1 cellular context compared by ENCODE assay signal in the genomic region with DNA sequence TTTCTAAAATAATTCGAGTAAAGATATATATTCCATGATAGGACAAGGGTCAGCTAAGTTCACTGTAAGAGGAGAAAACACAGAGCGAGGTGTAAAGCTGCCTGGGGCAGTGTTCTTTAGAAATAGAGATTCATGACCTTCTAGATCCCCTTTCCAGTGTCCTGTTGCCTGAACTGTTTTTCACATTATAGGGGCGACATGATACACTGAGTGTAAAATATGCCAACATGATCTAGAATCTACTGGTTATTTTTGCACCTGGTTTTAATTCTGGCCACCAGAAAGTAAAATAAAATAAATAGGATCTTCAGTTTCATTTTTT.
TF ChIP-seq lines count a peak whose summit lies in the region.

No MANE protein-coding gene starts in this region.

TF ChIP-seq in A549, 52 proteins besides CTCF, POLR2A, EP300 and RAD21:
- TF ChIP-seq, protein P1, sequence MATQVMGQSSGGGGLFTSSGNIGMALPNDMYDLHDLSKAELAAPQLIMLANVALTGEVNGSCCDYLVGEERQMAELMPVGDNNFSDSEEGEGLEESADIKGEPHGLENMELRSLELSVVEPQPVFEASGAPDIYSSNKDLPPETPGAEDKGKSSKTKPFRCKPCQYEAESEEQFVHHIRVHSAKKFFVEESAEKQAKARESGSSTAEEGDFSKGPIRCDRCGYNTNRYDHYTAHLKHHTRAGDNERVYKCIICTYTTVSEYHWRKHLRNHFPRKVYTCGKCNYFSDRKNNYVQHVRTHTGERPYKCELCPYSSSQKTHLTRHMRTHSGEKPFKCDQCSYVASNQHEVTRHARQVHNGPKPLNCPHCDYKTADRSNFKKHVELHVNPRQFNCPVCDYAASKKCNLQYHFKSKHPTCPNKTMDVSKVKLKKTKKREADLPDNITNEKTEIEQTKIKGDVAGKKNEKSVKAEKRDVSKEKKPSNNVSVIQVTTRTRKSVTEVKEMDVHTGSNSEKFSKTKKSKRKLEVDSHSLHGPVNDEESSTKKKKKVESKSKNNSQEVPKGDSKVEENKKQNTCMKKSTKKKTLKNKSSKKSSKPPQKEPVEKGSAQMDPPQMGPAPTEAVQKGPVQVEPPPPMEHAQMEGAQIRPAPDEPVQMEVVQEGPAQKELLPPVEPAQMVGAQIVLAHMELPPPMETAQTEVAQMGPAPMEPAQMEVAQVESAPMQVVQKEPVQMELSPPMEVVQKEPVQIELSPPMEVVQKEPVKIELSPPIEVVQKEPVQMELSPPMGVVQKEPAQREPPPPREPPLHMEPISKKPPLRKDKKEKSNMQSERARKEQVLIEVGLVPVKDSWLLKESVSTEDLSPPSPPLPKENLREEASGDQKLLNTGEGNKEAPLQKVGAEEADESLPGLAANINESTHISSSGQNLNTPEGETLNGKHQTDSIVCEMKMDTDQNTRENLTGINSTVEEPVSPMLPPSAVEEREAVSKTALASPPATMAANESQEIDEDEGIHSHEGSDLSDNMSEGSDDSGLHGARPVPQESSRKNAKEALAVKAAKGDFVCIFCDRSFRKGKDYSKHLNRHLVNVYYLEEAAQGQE (IDR thresholded peaks at IDR 0.05), result no peak
- no peak for TF ChIP-seq EHF (CRISPR knock-in tag; IDR thresholded peaks at IDR 0.05)
- no peak for TF ChIP-seq NFE2L2 (conservative IDR thresholded peaks at IDR 0.05; ENCODE audit: low read length)
- TF ChIP-seq, protein P2, sequence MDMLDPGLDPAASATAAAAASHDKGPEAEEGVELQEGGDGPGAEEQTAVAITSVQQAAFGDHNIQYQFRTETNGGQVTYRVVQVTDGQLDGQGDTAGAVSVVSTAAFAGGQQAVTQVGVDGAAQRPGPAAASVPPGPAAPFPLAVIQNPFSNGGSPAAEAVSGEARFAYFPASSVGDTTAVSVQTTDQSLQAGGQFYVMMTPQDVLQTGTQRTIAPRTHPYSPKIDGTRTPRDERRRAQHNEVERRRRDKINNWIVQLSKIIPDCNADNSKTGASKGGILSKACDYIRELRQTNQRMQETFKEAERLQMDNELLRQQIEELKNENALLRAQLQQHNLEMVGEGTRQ (IDR thresholded peaks at IDR 0.05), result no peak
- TF ChIP-seq ESRRA (IDR thresholded peaks at IDR 0.05; ENCODE audit: borderline replicate concordance, low read length), result no peak
- no peak for TF ChIP-seq CHD4 (IDR thresholded peaks at IDR 0.05; ENCODE audit: borderline replicate concordance)
- TF ChIP-seq, protein P3, sequence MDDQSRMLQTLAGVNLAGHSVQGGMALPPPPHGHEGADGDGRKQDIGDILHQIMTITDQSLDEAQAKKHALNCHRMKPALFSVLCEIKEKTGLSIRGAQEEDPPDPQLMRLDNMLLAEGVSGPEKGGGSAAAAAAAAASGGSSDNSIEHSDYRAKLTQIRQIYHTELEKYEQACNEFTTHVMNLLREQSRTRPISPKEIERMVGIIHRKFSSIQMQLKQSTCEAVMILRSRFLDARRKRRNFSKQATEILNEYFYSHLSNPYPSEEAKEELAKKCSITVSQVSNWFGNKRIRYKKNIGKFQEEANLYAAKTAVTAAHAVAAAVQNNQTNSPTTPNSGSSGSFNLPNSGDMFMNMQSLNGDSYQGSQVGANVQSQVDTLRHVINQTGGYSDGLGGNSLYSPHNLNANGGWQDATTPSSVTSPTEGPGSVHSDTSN (IDR thresholded peaks at IDR 0.05), result no peak
- TF ChIP-seq, protein P4, sequence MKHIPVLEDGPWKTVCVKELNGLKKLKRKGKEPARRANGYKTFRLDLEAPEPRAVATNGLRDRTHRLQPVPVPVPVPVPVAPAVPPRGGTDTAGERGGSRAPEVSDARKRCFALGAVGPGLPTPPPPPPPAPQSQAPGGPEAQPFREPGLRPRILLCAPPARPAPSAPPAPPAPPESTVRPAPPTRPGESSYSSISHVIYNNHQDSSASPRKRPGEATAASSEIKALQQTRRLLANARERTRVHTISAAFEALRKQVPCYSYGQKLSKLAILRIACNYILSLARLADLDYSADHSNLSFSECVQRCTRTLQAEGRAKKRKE (CRISPR knock-in tag; IDR thresholded peaks at IDR 0.05; ENCODE audit: low read depth), result no peak
- TF ChIP-seq, protein P5, sequence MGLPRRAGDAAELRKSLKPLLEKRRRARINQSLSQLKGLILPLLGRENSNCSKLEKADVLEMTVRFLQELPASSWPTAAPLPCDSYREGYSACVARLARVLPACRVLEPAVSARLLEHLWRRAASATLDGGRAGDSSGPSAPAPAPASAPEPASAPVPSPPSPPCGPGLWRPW (IDR thresholded peaks at IDR 0.05), result no peak
- no peak for TF ChIP-seq FOSL2 (IDR thresholded peaks at IDR 0.05)
- TF ChIP-seq FOSL2 (CRISPR knock-in tag; IDR thresholded peaks at IDR 0.05), result no peak
- no peak for TF ChIP-seq HDAC2 (IDR thresholded peaks at IDR 0.05)
- no peak for TF ChIP-seq CEBPB (IDR thresholded peaks at IDR 0.05)
- TF ChIP-seq NR3C1 (IDR thresholded peaks at IDR 0.05), result no peak
- no peak for TF ChIP-seq RARB (CRISPR knock-in tag; IDR thresholded peaks at IDR 0.05)
TF ChIP-seq in A549: peak in this region for 0.
